ENCODE assay signal across 1 cellular context in the genomic region with DNA sequence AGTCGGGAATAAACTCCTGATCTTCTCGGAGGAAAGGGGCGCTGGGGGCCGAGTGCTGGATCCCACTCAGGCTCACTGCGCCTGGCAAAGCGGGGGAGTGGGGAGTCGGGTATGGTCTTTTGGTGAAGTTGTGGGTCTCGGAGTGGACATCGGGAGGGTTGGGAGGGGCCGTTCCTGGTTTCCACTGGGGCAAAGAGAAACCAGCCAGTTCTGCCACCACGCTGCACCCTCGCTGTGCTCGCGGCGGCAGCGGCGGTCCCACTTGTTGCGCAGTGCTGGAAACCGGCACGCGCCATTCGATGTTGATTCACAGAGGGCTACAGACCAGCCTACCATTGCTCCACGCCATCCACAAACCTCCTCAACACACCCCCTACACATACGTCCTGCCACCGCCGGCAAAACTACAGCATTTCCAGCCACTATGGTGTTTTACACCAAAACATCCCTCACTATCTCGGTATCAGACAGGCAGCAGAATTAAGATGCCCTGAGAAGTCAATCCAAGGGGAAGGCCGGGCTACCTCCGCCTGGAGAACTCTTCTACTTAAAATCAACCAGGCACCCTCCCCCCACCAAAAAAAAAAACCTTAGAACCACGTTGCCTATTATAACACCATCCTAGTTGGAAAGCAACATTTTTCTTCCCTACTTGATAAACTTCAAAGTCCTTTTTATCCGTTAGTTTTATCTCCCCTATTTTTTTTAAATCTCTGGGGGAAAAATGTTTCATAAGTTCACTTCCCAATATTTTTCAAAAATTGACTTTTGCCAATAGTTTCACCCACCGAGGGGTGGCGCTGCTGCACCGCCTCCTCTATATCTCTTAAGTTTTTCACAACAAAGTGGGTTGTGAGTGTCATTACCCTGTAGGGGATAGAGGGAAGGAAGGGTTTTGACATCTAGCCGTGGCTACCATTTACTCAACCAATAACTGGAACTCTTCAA.
A peak's percentile ranks its signal among the peaks of the same experiment; 100 is the strongest.
TF ChIP-seq lines count a peak whose summit lies in the region.

No MANE protein-coding gene starts in this region.

TF ChIP-seq in HepG2, 621 proteins besides CTCF, POLR2A, EP300 and RAD21 (continued from another document and continues in another):
- TF ChIP-seq, protein P1, sequence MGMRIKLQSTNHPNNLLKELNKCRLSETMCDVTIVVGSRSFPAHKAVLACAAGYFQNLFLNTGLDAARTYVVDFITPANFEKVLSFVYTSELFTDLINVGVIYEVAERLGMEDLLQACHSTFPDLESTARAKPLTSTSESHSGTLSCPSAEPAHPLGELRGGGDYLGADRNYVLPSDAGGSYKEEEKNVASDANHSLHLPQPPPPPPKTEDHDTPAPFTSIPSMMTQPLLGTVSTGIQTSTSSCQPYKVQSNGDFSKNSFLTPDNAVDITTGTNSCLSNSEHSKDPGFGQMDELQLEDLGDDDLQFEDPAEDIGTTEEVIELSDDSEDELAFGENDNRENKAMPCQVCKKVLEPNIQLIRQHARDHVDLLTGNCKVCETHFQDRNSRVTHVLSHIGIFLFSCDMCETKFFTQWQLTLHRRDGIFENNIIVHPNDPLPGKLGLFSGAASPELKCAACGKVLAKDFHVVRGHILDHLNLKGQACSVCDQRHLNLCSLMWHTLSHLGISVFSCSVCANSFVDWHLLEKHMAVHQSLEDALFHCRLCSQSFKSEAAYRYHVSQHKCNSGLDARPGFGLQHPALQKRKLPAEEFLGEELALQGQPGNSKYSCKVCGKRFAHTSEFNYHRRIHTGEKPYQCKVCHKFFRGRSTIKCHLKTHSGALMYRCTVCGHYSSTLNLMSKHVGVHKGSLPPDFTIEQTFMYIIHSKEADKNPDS (CRISPR knock-in tag; IDR thresholded peaks at IDR 0.05), result 0 out of 2 replicates have a peak, but pooled peaks have one; percentile 23
- TF ChIP-seq, protein P2, sequence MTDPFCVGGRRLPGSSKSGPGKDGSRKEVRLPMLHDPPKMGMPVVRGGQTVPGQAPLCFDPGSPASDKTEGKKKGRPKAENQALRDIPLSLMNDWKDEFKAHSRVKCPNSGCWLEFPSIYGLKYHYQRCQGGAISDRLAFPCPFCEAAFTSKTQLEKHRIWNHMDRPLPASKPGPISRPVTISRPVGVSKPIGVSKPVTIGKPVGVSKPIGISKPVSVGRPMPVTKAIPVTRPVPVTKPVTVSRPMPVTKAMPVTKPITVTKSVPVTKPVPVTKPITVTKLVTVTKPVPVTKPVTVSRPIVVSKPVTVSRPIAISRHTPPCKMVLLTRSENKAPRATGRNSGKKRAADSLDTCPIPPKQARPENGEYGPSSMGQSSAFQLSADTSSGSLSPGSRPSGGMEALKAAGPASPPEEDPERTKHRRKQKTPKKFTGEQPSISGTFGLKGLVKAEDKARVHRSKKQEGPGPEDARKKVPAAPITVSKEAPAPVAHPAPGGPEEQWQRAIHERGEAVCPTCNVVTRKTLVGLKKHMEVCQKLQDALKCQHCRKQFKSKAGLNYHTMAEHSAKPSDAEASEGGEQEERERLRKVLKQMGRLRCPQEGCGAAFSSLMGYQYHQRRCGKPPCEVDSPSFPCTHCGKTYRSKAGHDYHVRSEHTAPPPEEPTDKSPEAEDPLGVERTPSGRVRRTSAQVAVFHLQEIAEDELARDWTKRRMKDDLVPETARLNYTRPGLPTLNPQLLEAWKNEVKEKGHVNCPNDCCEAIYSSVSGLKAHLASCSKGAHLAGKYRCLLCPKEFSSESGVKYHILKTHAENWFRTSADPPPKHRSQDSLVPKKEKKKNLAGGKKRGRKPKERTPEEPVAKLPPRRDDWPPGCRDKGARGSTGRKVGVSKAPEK (CRISPR knock-in tag; IDR thresholded peaks at IDR 0.05; ENCODE audit: borderline replicate concordance), result 0 out of 2 replicates have a peak, but pooled peaks have one; percentile 61
- TF ChIP-seq ZFX (CRISPR knock-in tag; IDR thresholded peaks at IDR 0.05; ENCODE audit: low read depth) (peak; percentile 23; the same call in 1 of the 2 replicates), ELF3 (CRISPR knock-in tag; IDR thresholded peaks at IDR 0.05) (0 out of 2 replicates have a peak, but pooled peaks have one; percentile 34), SETDB1 (CRISPR knock-in tag; IDR thresholded peaks at IDR 0.05; ENCODE audit: borderline replicate concordance) (no peak), JUNB (CRISPR knock-in tag; IDR thresholded peaks at IDR 0.05; ENCODE audit: borderline replicate concordance) (no peak), ZSCAN20 (CRISPR knock-in tag; IDR thresholded peaks at IDR 0.05; ENCODE audit: borderline replicate concordance) (no peak), DR1 (CRISPR knock-in tag; IDR thresholded peaks at IDR 0.05) (no peak), SCMH1 (CRISPR knock-in tag; IDR thresholded peaks at IDR 0.05; ENCODE audit: borderline replicate concordance) (no peak), ZNF224 (CRISPR knock-in tag; IDR thresholded peaks at IDR 0.05) (no peak), ZNF605 (CRISPR knock-in tag; IDR thresholded peaks at IDR 0.05) (no peak), CEBPB (IDR thresholded peaks at IDR 0.05; ENCODE audit: borderline replicate concordance, low read depth, low read length) (no peak), ZC3H4 (CRISPR knock-in tag; IDR thresholded peaks at IDR 0.05; ENCODE audit: borderline replicate concordance) (no peak), ADNP (CRISPR knock-in tag; IDR thresholded peaks at IDR 0.05) (no peak), GFI1 (CRISPR knock-in tag; IDR thresholded peaks at IDR 0.05; ENCODE audit: borderline replicate concordance) (peak; percentile 40; the same call in 1 of the 2 replicates), THYN1 (CRISPR knock-in tag; IDR thresholded peaks at IDR 0.05; ENCODE audit: borderline replicate concordance, low read depth) (0 out of 2 replicates have a peak, but pooled peaks have one; percentile 40), CAMTA2 (CRISPR knock-in tag; IDR thresholded peaks at IDR 0.05; ENCODE audit: borderline replicate concordance) (no peak), SAP130 (CRISPR knock-in tag; IDR thresholded peaks at IDR 0.05; ENCODE audit: low read depth) (peak; percentile 58)
- TF ChIP-seq, protein P3, sequence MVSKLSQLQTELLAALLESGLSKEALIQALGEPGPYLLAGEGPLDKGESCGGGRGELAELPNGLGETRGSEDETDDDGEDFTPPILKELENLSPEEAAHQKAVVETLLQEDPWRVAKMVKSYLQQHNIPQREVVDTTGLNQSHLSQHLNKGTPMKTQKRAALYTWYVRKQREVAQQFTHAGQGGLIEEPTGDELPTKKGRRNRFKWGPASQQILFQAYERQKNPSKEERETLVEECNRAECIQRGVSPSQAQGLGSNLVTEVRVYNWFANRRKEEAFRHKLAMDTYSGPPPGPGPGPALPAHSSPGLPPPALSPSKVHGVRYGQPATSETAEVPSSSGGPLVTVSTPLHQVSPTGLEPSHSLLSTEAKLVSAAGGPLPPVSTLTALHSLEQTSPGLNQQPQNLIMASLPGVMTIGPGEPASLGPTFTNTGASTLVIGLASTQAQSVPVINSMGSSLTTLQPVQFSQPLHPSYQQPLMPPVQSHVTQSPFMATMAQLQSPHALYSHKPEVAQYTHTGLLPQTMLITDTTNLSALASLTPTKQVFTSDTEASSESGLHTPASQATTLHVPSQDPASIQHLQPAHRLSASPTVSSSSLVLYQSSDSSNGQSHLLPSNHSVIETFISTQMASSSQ (IDR thresholded peaks at IDR 0.05; ENCODE audit: low read depth), result no peak
- TF ChIP-seq, protein P3 (CRISPR knock-in tag; IDR thresholded peaks at IDR 0.05; ENCODE audit: borderline replicate concordance), result 0 out of 2 replicates have a peak, but pooled peaks have one; percentile 24
- TF ChIP-seq, protein P4, sequence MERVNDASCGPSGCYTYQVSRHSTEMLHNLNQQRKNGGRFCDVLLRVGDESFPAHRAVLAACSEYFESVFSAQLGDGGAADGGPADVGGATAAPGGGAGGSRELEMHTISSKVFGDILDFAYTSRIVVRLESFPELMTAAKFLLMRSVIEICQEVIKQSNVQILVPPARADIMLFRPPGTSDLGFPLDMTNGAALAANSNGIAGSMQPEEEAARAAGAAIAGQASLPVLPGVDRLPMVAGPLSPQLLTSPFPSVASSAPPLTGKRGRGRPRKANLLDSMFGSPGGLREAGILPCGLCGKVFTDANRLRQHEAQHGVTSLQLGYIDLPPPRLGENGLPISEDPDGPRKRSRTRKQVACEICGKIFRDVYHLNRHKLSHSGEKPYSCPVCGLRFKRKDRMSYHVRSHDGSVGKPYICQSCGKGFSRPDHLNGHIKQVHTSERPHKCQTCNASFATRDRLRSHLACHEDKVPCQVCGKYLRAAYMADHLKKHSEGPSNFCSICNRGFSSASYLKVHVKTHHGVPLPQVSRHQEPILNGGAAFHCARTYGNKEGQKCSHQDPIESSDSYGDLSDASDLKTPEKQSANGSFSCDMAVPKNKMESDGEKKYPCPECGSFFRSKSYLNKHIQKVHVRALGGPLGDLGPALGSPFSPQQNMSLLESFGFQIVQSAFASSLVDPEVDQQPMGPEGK (CRISPR knock-in tag; IDR thresholded peaks at IDR 0.05), result peak; percentile 12
- TF ChIP-seq, protein P5, sequence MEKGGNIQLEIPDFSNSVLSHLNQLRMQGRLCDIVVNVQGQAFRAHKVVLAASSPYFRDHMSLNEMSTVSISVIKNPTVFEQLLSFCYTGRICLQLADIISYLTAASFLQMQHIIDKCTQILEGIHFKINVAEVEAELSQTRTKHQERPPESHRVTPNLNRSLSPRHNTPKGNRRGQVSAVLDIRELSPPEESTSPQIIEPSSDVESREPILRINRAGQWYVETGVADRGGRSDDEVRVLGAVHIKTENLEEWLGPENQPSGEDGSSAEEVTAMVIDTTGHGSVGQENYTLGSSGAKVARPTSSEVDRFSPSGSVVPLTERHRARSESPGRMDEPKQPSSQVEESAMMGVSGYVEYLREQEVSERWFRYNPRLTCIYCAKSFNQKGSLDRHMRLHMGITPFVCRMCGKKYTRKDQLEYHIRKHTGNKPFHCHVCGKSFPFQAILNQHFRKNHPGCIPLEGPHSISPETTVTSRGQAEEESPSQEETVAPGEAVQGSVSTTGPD (CRISPR knock-in tag; IDR thresholded peaks at IDR 0.05), result peak; percentile 36; the same call in 1 of the 2 replicates
- TF ChIP-seq, protein P6, sequence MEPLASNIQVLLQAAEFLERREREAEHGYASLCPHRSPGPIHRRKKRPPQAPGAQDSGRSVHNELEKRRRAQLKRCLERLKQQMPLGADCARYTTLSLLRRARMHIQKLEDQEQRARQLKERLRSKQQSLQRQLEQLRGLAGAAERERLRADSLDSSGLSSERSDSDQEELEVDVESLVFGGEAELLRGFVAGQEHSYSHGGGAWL (CRISPR knock-in tag; IDR thresholded peaks at IDR 0.05), result 0 out of 2 replicates have a peak, but pooled peaks have one; percentile 30
- TF ChIP-seq, protein P7, sequence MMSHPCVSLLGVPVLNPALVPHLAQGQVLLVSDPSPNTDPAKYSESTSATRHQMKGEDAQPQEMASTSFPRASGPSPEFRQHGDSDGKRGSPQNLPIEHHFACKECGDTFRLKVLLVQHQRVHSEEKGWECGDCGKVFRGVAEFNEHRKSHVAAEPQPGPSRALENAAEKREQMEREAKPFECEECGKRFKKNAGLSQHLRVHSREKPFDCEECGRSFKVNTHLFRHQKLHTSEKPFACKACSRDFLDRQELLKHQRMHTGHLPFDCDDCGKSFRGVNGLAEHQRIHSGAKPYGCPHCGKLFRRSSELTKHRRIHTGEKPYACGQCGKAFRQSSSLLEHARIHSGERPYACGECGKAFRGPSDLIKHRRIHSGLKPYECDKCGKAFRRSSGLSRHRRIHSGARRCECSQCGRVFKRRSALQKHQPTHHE (CRISPR knock-in tag; IDR thresholded peaks at IDR 0.05; ENCODE audit: borderline replicate concordance), result peak; percentile 77; the same call in 1 of the 2 replicates
- TF ChIP-seq, protein P8, sequence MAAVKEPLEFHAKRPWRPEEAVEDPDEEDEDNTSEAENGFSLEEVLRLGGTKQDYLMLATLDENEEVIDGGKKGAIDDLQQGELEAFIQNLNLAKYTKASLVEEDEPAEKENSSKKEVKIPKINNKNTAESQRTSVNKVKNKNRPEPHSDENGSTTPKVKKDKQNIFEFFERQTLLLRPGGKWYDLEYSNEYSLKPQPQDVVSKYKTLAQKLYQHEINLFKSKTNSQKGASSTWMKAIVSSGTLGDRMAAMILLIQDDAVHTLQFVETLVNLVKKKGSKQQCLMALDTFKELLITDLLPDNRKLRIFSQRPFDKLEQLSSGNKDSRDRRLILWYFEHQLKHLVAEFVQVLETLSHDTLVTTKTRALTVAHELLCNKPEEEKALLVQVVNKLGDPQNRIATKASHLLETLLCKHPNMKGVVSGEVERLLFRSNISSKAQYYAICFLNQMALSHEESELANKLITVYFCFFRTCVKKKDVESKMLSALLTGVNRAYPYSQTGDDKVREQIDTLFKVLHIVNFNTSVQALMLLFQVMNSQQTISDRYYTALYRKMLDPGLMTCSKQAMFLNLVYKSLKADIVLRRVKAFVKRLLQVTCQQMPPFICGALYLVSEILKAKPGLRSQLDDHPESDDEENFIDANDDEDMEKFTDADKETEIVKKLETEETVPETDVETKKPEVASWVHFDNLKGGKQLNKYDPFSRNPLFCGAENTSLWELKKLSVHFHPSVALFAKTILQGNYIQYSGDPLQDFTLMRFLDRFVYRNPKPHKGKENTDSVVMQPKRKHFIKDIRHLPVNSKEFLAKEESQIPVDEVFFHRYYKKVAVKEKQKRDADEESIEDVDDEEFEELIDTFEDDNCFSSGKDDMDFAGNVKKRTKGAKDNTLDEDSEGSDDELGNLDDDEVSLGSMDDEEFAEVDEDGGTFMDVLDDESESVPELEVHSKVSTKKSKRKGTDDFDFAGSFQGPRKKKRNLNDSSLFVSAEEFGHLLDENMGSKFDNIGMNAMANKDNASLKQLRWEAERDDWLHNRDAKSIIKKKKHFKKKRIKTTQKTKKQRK (IDR thresholded peaks at IDR 0.05; ENCODE audit: low read length), result no peak
